10 cellular contexts compared by ENCODE assay signal in genomic region chr2:175152242-175152641, GRCh38. TPM values are rescaled to one million over a fixed set of nuclear protein-coding genes. Genes with fewer than 3 reads are reported as not detected.
DNase-seq lines count a peak whose midpoint lies in the region; ATAC-seq, FAIRE-seq and TF ChIP-seq lines count a peak whose summit lies in the region.
"Had no signal": no experiment of that assay in that cellular context is flagged by ENCODE, and none has a peak within 500 bp of the region (broad histone marks: within the 10 kb centered on the region; RNA-seq: fewer than 3 reads in every experiment).

No MANE protein-coding gene starts in this region.

- no peaks in the 10 kb centered on the region for H3K36me3 ChIP-seq in bronchial epithelial cell (ENCODE audit: control insufficient read depth, insufficient read depth, low read length)
- H3K36me3 ChIP-seq in H7 (replicated peaks; ENCODE audit: control insufficient read depth, insufficient read depth, low read length): no peaks in the 10 kb centered on the region; the same call in 1 of the 2 replicates

- ATAC-seq in GM18873 (IDR thresholded peaks at IDR 0.05; ENCODE audit: low FRiP score, unreplicated experiment) (peak; percentile 59), GM21515 (IDR thresholded peaks at IDR 0.05; ENCODE audit: unreplicated experiment) (peak; percentile 63), HG03095 (IDR thresholded peaks at IDR 0.05; ENCODE audit: unreplicated experiment) (peak; percentile 78), left colon (no peak)

- H3K4me3 ChIP-seq in bronchial epithelial cell (ENCODE audit: low read depth, low read length) (no peak overlapping the region), H7 (ENCODE audit: insufficient read depth, low read depth, low read length) (no peak overlapping the region)

- DNase-seq in bronchial epithelial cell (ENCODE audit: low read depth): peak; percentile 82
- no peak for DNase-seq in HPDE6-E6E7 (ENCODE audit: extremely low spot score)
- no peak for DNase-seq in effector CD8-positive, alpha-beta T cell (lab: John Stamatoyannopoulos, UW)
- no peak for DNase-seq in H7
- DNase-seq in left colon: no peak
- DNase-seq: islet precursor cell, NCI-H226 had no signal

- intact Hi-C loops in left colon (cut with DNase I, micrococcal nuclease): no loop called here

- H3K27me3 ChIP-seq in bronchial epithelial cell (ENCODE audit: control insufficient read depth, insufficient read depth, low read length) (no peaks in the 10 kb centered on the region), H7 (ENCODE audit: control insufficient read depth, insufficient read depth, low read length) (no peaks in the 10 kb centered on the region)

- no peak for FAIRE-seq in bronchial epithelial cell (lab: Jason Lieb, UNC)

- TF ChIP-seq CTCF in bronchial epithelial cell (IDR thresholded peaks at IDR 0.05; ENCODE audit: insufficient read depth, low read length, severe bottlenecking): no peak

RNA-seq across cellular contexts. Expression of gene ATF2, which starts 15.8 kb away (rescaled TPM):
- total RNA-seq in bronchial epithelial cell (26.1 and 32.1 TPM in 2 replicates), left colon (10 to 100 TPM; 35.4 to 36.9 TPM)
- 37.0 and 43.7 TPM in 2 replicates for total RNA-seq in H7 (2014; rRNA removed; shearing (Covaris generic))

RNA-seq across cellular contexts. Expression of gene ATP5MC3, which starts 29.3 kb away (rescaled TPM):
- total RNA-seq in bronchial epithelial cell: 76.1 and 80.3 TPM in 2 replicates
- total RNA-seq in H7 (2014; rRNA removed; shearing (Covaris generic)): 334 and 437 TPM in 2 replicates
- 100 to 1,000 TPM; 513 to 713 TPM for total RNA-seq in left colon
